12 cellular contexts compared by ENCODE assay signal in genomic region chr17:40091691-40092397, GRCh38. TPM values are rescaled to one million over a fixed set of nuclear protein-coding genes. Genes with fewer than 3 reads are reported as not detected.
DNase-seq lines count a peak whose midpoint lies in the region; ATAC-seq, FAIRE-seq and TF ChIP-seq lines count a peak whose summit lies in the region.
"Had no signal": no experiment of that assay in that cellular context is flagged by ENCODE, and none has a peak within 500 bp of the region (broad histone marks: within the 10 kb centered on the region; RNA-seq: fewer than 3 reads in every experiment).

No MANE protein-coding gene starts in this region.

- no peak overlapping the region for H3K27ac ChIP-seq in GM12878 (ENCODE audit: control insufficient read depth, insufficient read depth)
- no peak overlapping the region for H3K27ac ChIP-seq in right lobe of liver
- peak overlapping the region; percentile 77 to 99 (median 96) for H3K27ac ChIP-seq in thyroid gland

- no peaks in the 10 kb centered on the region for H4K20me1 ChIP-seq in GM12878 (ENCODE audit: control insufficient read depth, insufficient read depth)

- SMC1A ChIA-PET in GM12878 (lab: Charles Lee; ENCODE audit: uncharacterized antibody, unreplicated experiment) = no interaction called here

- CTCF ChIA-PET in GM12878 (lab: Yijun Ruan, JAX) = interaction anchor here (1.1 kb wide), 1 partner anchor 17 kb away, joined by 5 read pairs; no protein-coding TSS in a partner anchor

- H3K4me3 ChIP-seq in GM12878 (no peak overlapping the region), right lobe of liver (no peak overlapping the region), thyroid gland (replicated peaks in 1 of 3) (no peak overlapping the region)

- TF ChIP-seq RAD21 in GM12878 (IDR thresholded peaks at IDR 0.05; ENCODE audit: insufficient read depth, low read depth, low read length) = no peak

- FAIRE-seq in GM12878 (lab: Jason Lieb, UNC) = no peak
- FAIRE-seq in GM12892 (lab: Jason Lieb, UNC) = no peak
- FAIRE-seq: endometrium had no signal

- intact Hi-C loops in GM12878 (cut with micrococcal nuclease; ENCODE audit: unreplicated experiment) (no loop called here), right lobe of liver (cut with DNase I) (no loop called here), thyroid gland (cut with DNase I) (no loop called here)

- H3K4me2 ChIP-seq in GM12878 (ENCODE audit: control insufficient read depth, insufficient read depth) = no peak overlapping the region

- no TSS peak for BruUV-seq in GM12878 (replicated peaks; lab: Mats Ljungman, UMichigan)

- H3K9me3 ChIP-seq in GM12878 (replicated peaks; ENCODE audit: control insufficient read depth, insufficient read depth, low read length) (no peaks in the 10 kb centered on the region), right lobe of liver (no peaks in the 10 kb centered on the region), thyroid gland (no peaks in the 10 kb centered on the region)

- TF ChIP-seq EP300 in GM12878 (IDR thresholded peaks at IDR 0.05; ENCODE audit: borderline replicate concordance in 1 of 2, control insufficient read depth in 1 of 2, low read depth in 2 of 2, low read length in 2 of 2) = no peak

- DNase-seq in NCI-H2171 treated with DMSO at 0.1 percent for 48 hours (lab: John Stamatoyannopoulos, UW) = peak; percentile 8
- no peak for DNase-seq in NCI-H2171 (lab: John Stamatoyannopoulos, UW)
- DNase-seq in GM12878 (ENCODE audit: low read depth, low spot score) = no peak
- no peak for DNase-seq in right lobe of liver
- peak; percentile 32 to 51 for DNase-seq in thyroid gland
- no peak for DNase-seq in GM12892 (ENCODE audit: insufficient read length)
- no peak for DNase-seq in GF-D8 (lab: John Stamatoyannopoulos, UW)
- DNase-seq: ACHN; activated naive CD4-positive, alpha-beta T cell; Karpas-422 had no signal

- POLR2A ChIA-PET in GM12878 (lab: Charles Lee) = interaction anchor here (1.0 kb wide), 1 partner anchor 78 kb away, joined by 3 read pairs; no protein-coding TSS in a partner anchor

- H3K36me3 ChIP-seq in GM12878 (ENCODE audit: control insufficient read depth in 2 of 2, insufficient read depth in 2 of 2, low read length in 1 of 2) (peaks cover 0 to 6% of the 10 kb centered on the region in 2 experiments; a peak in 3 of 4 replicates), right lobe of liver (peaks cover 0 to 48% (median 27%) of the 10 kb centered on the region in 4 donors), thyroid gland (peaks cover 58 to 64% of the 10 kb centered on the region in 2 donors)

- H3K79me2 ChIP-seq in GM12878 (ENCODE audit: control insufficient read depth, insufficient read depth, low read length) = no peaks in the 10 kb centered on the region; the same call in 1 of the 2 replicates

- RAD21 ChIA-PET in GM12878 (lab: Charles Lee; ENCODE audit: unreplicated experiment) = no interaction called here

- TF ChIP-seq CTCF in GM12878 (IDR thresholded peaks at IDR 0.05 in 2 of 3, conservative IDR thresholded peaks at IDR 0.05 in 1 of 3; ENCODE audit: control insufficient read depth in 2 of 3, extremely low read depth in 1 of 3, insufficient read depth in 1 of 3, low read depth in 3 of 3, low read length in 3 of 3) (no peak), right lobe of liver (IDR thresholded peaks at IDR 0.05) (no peak), thyroid gland (IDR thresholded peaks at IDR 0.05) (no peak)

- in situ Hi-C loops in GM12878 (cut with MboI) = no loop called here

- no peak overlapping the region for H3K9ac ChIP-seq in GM12878 (ENCODE audit: control insufficient read depth, insufficient read depth, low read length)

- TF ChIP-seq POLR2A in GM12878 (IDR thresholded peaks at IDR 0.05; ENCODE audit: low read depth, low read length) (no peak; the same call in 1 of the 2 replicates), right lobe of liver (IDR thresholded peaks at IDR 0.05) (peak; percentile 11), thyroid gland (IDR thresholded peaks at IDR 0.05) (no peak), GM12892 (IDR thresholded peaks at IDR 0.05; ENCODE audit: low read depth, low read length) (no peak)

- WGBS in GM12878 (ENCODE audit: insufficient coverage, insufficient replicate concordance, low lambda C conversion rate, missing lambda C conversion rate) = 76% methylated on average over 12 of the region's 18 CpGs
- 31% methylated on average over 4 of the region's 18 CpGs for WGBS in right lobe of liver (ENCODE audit: insufficient coverage, low coverage, low lambda C conversion rate, missing lambda C conversion rate)
- 65 to 76% methylated on average over 14 to 18 of the region's 18 CpGs for WGBS in thyroid gland, 2 donors

- no peak for ATAC-seq in GM12878
- ATAC-seq in right lobe of liver = peak in 3 of 4 donors; percentile 2 to 21 (median 10)
- ATAC-seq in GM21786 (IDR thresholded peaks at IDR 0.05; ENCODE audit: unreplicated experiment) = no peak

- peaks cover 11% of the 10 kb centered on the region for H3K4me1 ChIP-seq in GM12878 (ENCODE audit: control insufficient read depth, insufficient read depth, low read length)
- H3K4me1 ChIP-seq in right lobe of liver = peaks cover 0 to 27% (median 13%) of the 10 kb centered on the region in 4 donors
- peaks cover 20 to 57% of the 10 kb centered on the region in 2 donors for H3K4me1 ChIP-seq in thyroid gland

- no peaks in the 10 kb centered on the region for H3K27me3 ChIP-seq in GM12878 (replicated peaks in 1 of 2; ENCODE audit: control insufficient read depth in 2 of 2, insufficient read depth in 2 of 2, low read length in 1 of 2)
- H3K27me3 ChIP-seq in right lobe of liver = no peaks in the 10 kb centered on the region
- no peaks in the 10 kb centered on the region for H3K27me3 ChIP-seq in thyroid gland

- no peak overlapping the region for H2AFZ ChIP-seq in GM12878 (ENCODE audit: control insufficient read depth, low read depth, low read length)

RNA-seq across cellular contexts. Expression of gene NR1D1, which starts 8.5 kb away (rescaled TPM):
- total RNA-seq in GM12878 (2013; cell fraction: nucleolus; rRNA removed) = 5.0 TPM in 2 replicates
- total RNA-seq in GM12878 (2014; rRNA removed) = 0.49 and 1.0 TPM in 2 replicates
- 0.31 and 0.37 TPM in 2 replicates for total RNA-seq in GM12878 (2014; rRNA removed; fragmentation: Illumina TruSeq; extraction: Trizol)
- 3.4 and 3.6 TPM in 2 replicates for total RNA-seq in GM12878 (2021)
- 0.85 TPM for polyA plus RNA-seq in GM12878 (2011; ENCODE audit: low read depth)
- polyA plus RNA-seq in GM12878 (2011; rRNA removed) = 0.17 and 0.41 TPM in 2 replicates
- 0.67 and 1.2 TPM in 2 replicates for polyA plus RNA-seq in GM12878 (2011; cell fraction: cytosol; rRNA removed)
- 5.1 and 5.9 TPM in 2 replicates for polyA plus RNA-seq in GM12878 (2011; cell fraction: nucleus; rRNA removed)
- polyA plus RNA-seq in GM12878 (2012) = 2.0 and 3.6 TPM in 2 replicates
- polyA plus RNA-seq in GM12878 (2014; fragmentation: Illumina TruSeq; extraction: Trizol) = 0.44 and 1.8 TPM in 2 replicates
- under 1 TPM; 0.10 to 0.33 TPM for polyA plus RNA-seq in GM12878 (2014; fragmentation: Nextera tagmentation; extraction: Ambion mirVana)
- polyA plus RNA-seq in GM12878 (2014; rRNA removed) = 0.87 and 1.2 TPM in 2 replicates
- 1 to 10 TPM; 1.8 to 2.6 TPM for polyA plus RNA-seq in GM12878 (2016; fragmentation: Nextera tagmentation; extraction: Ambion mirVana)
- 1.0 and 1.4 TPM in 2 replicates for polyA minus RNA-seq in GM12878 (2011; rRNA and poly(A)+ RNA removed)
- polyA minus RNA-seq in GM12878 (2011; cell fraction: cytosol; rRNA and poly(A)+ RNA removed) = 2.1 TPM in 2 replicates
- polyA minus RNA-seq in GM12878 (2011; cell fraction: nucleus; rRNA and poly(A)+ RNA removed) = 3.1 and 6.0 TPM in 2 replicates
- 10 to 100 TPM in 4 of 6 experiments, 1 to 10 TPM in 2; 6.9 to 29.8 (median 16.0) TPM for total RNA-seq in right lobe of liver
- 1 to 10 TPM; 3.4 to 9.9 (median 5.1) TPM for total RNA-seq in thyroid gland
- polyA plus RNA-seq in GM12892 (2012; ENCODE audit: missing spikeins) = 1.2 TPM

RNA-seq across cellular contexts. Expression of gene THRA, which starts 29.1 kb away (rescaled TPM):
- total RNA-seq in GM12878 (2013; cell fraction: nucleolus; rRNA removed) = 3.8 and 5.5 TPM in 2 replicates
- 0.65 and 0.68 TPM in 2 replicates for total RNA-seq in GM12878 (2014; rRNA removed)
- 0.63 and 0.64 TPM in 2 replicates for total RNA-seq in GM12878 (2014; rRNA removed; fragmentation: Illumina TruSeq; extraction: Trizol)
- total RNA-seq in GM12878 (2021) = 1.5 and 2.0 TPM in 2 replicates
- 1.2 TPM for polyA plus RNA-seq in GM12878 (2011; ENCODE audit: low read depth)
- 0.81 and 1.1 TPM in 2 replicates for polyA plus RNA-seq in GM12878 (2011; rRNA removed)
- 1.5 TPM in 2 replicates for polyA plus RNA-seq in GM12878 (2011; cell fraction: cytosol; rRNA removed)
- 1.1 and 1.4 TPM in 2 replicates for polyA plus RNA-seq in GM12878 (2011; cell fraction: nucleus; rRNA removed)
- polyA plus RNA-seq in GM12878 (2012) = 1.9 and 2.2 TPM in 2 replicates
- 1.0 and 1.2 TPM in 2 replicates for polyA plus RNA-seq in GM12878 (2014; fragmentation: Illumina TruSeq; extraction: Trizol)
- under 1 TPM; 0.03 to 0.07 TPM for polyA plus RNA-seq in GM12878 (2014; fragmentation: Nextera tagmentation; extraction: Ambion mirVana)
- 0.64 and 0.81 TPM in 2 replicates for polyA plus RNA-seq in GM12878 (2014; rRNA removed)
- polyA plus RNA-seq in GM12878 (2016; fragmentation: Nextera tagmentation; extraction: Ambion mirVana) = under 1 TPM; 0.07 to 0.64 TPM
- 1.1 and 1.4 TPM in 2 replicates for polyA minus RNA-seq in GM12878 (2011; rRNA and poly(A)+ RNA removed)
- polyA minus RNA-seq in GM12878 (2011; cell fraction: cytosol; rRNA and poly(A)+ RNA removed) = 0.42 and 0.80 TPM in 2 replicates
- polyA minus RNA-seq in GM12878 (2011; cell fraction: nucleus; rRNA and poly(A)+ RNA removed) = 0.48 and 0.57 TPM in 2 replicates
- 1 to 10 TPM; 3.7 to 9.4 (median 7.7) TPM for total RNA-seq in right lobe of liver
- total RNA-seq in thyroid gland = 10 to 100 TPM; 34.0 to 52.9 (median 44.8) TPM
- polyA plus RNA-seq in GM12892 (2012; ENCODE audit: missing spikeins) = 1.5 TPM

RNA-seq across cellular contexts. Expression of gene MSL1, which starts 29.9 kb away (rescaled TPM):
- total RNA-seq in GM12878 (2013; cell fraction: nucleolus; rRNA removed) = 146 and 147 TPM in 2 replicates
- total RNA-seq in GM12878 (2014; rRNA removed) (56.3 and 57.6 TPM in 2 replicates), GM12878 (2014; rRNA removed; fragmentation: Illumina TruSeq; extraction: Trizol) (56.4 and 56.5 TPM in 2 replicates), GM12878 (2021) (47.8 and 50.6 TPM in 2 replicates), right lobe of liver (10 to 100 TPM; 31.1 to 43.8 (median 36.0) TPM), thyroid gland (100 to 1,000 TPM in 1 of 4 donors, 10 to 100 TPM in 3; 69.9 to 101 (median 80.4) TPM)
- polyA plus RNA-seq in GM12878 (2011; ENCODE audit: low read depth) = 38.1 TPM
- polyA plus RNA-seq in GM12878 (2011; rRNA removed) (80.9 and 101 TPM in 2 replicates), GM12878 (2014; fragmentation: Illumina TruSeq; extraction: Trizol) (95.2 and 110 TPM in 2 replicates), GM12878 (2014; fragmentation: Nextera tagmentation; extraction: Ambion mirVana) (10 to 100 TPM; 11.1 to 18.0 TPM), GM12878 (2014; rRNA removed) (52.0 and 53.1 TPM in 2 replicates), GM12878 (2016; fragmentation: Nextera tagmentation; extraction: Ambion mirVana) (1 to 10 TPM; 6.1 to 9.5 TPM)
- polyA plus RNA-seq in GM12878 (2011; cell fraction: cytosol; rRNA removed) = 34.6 and 35.7 TPM in 2 replicates
- 220 and 227 TPM in 2 replicates for polyA plus RNA-seq in GM12878 (2011; cell fraction: nucleus; rRNA removed)
- 45.9 and 51.6 TPM in 2 replicates for polyA plus RNA-seq in GM12878 (2012)
- 33.0 and 40.5 TPM in 2 replicates for polyA minus RNA-seq in GM12878 (2011; rRNA and poly(A)+ RNA removed)
- polyA minus RNA-seq in GM12878 (2011; cell fraction: cytosol; rRNA and poly(A)+ RNA removed) = 16.6 and 20.3 TPM in 2 replicates
- 30.2 and 34.7 TPM in 2 replicates for polyA minus RNA-seq in GM12878 (2011; cell fraction: nucleus; rRNA and poly(A)+ RNA removed)
- polyA plus RNA-seq in GM12892 (2012; ENCODE audit: missing spikeins) = 57.4 TPM

RNA-seq across cellular contexts. Expression of gene MED24, which starts 37.6 kb away (rescaled TPM):
- 191 and 225 TPM in 2 replicates for total RNA-seq in GM12878 (2013; cell fraction: nucleolus; rRNA removed)
- 33.5 and 40.6 TPM in 2 replicates for total RNA-seq in GM12878 (2014; rRNA removed)
- 32.8 and 35.3 TPM in 2 replicates for total RNA-seq in GM12878 (2014; rRNA removed; fragmentation: Illumina TruSeq; extraction: Trizol)
- total RNA-seq in GM12878 (2021) = 74.1 and 84.7 TPM in 2 replicates
- polyA plus RNA-seq in GM12878 (2011; ENCODE audit: low read depth) = 47.6 TPM
- 31.1 and 74.8 TPM in 2 replicates for polyA plus RNA-seq in GM12878 (2011; rRNA removed)
- polyA plus RNA-seq in GM12878 (2011; cell fraction: cytosol; rRNA removed) = 78.2 and 80.7 TPM in 2 replicates
- 270 and 289 TPM in 2 replicates for polyA plus RNA-seq in GM12878 (2011; cell fraction: nucleus; rRNA removed)
- 54.5 and 59.0 TPM in 2 replicates for polyA plus RNA-seq in GM12878 (2012)
- 77.0 and 85.1 TPM in 2 replicates for polyA plus RNA-seq in GM12878 (2014; fragmentation: Illumina TruSeq; extraction: Trizol)
- 10 to 100 TPM in 1 of 2 experiments, 1 to 10 TPM in 1; 5.4 to 10.3 TPM for polyA plus RNA-seq in GM12878 (2014; fragmentation: Nextera tagmentation; extraction: Ambion mirVana)
- polyA plus RNA-seq in GM12878 (2014; rRNA removed) = 58.6 and 75.5 TPM in 2 replicates
- 10 to 100 TPM; 89.9 to 97.4 TPM for polyA plus RNA-seq in GM12878 (2016; fragmentation: Nextera tagmentation; extraction: Ambion mirVana)
- 93.6 and 96.4 TPM in 2 replicates for polyA minus RNA-seq in GM12878 (2011; rRNA and poly(A)+ RNA removed)
- 54.1 and 61.4 TPM in 2 replicates for polyA minus RNA-seq in GM12878 (2011; cell fraction: cytosol; rRNA and poly(A)+ RNA removed)
- 104 and 143 TPM in 2 replicates for polyA minus RNA-seq in GM12878 (2011; cell fraction: nucleus; rRNA and poly(A)+ RNA removed)
- 10 to 100 TPM; 29.0 to 38.2 (median 35.9) TPM for total RNA-seq in right lobe of liver
- 10 to 100 TPM; 37.1 to 68.4 (median 56.6) TPM for total RNA-seq in thyroid gland
- 47.6 TPM for polyA plus RNA-seq in GM12892 (2012; ENCODE audit: missing spikeins)

RNA-seq across cellular contexts. Expression of gene CASC3, which starts 48.5 kb away (rescaled TPM):
- 135 and 156 TPM in 2 replicates for total RNA-seq in GM12878 (2013; cell fraction: nucleolus; rRNA removed)
- total RNA-seq in GM12878 (2014; rRNA removed) = 31.8 and 37.6 TPM in 2 replicates
- 31.9 and 33.7 TPM in 2 replicates for total RNA-seq in GM12878 (2014; rRNA removed; fragmentation: Illumina TruSeq; extraction: Trizol)
- total RNA-seq in GM12878 (2021) = 42.9 and 49.0 TPM in 2 replicates
- polyA plus RNA-seq in GM12878 (2011; ENCODE audit: low read depth) = 30.2 TPM
- 40.3 and 60.0 TPM in 2 replicates for polyA plus RNA-seq in GM12878 (2011; rRNA removed)
- polyA plus RNA-seq in GM12878 (2011; cell fraction: cytosol; rRNA removed) = 39.7 and 54.1 TPM in 2 replicates
- polyA plus RNA-seq in GM12878 (2011; cell fraction: nucleus; rRNA removed) = 126 and 159 TPM in 2 replicates
- 40.4 and 44.5 TPM in 2 replicates for polyA plus RNA-seq in GM12878 (2012)
- polyA plus RNA-seq in GM12878 (2014; fragmentation: Illumina TruSeq; extraction: Trizol) = 52.4 and 59.7 TPM in 2 replicates
- polyA plus RNA-seq in GM12878 (2014; fragmentation: Nextera tagmentation; extraction: Ambion mirVana) = 10 to 100 TPM; 12.7 to 16.4 TPM
- 30.2 and 34.3 TPM in 2 replicates for polyA plus RNA-seq in GM12878 (2014; rRNA removed)
- 10 to 100 TPM; 52.6 to 53.4 TPM for polyA plus RNA-seq in GM12878 (2016; fragmentation: Nextera tagmentation; extraction: Ambion mirVana)
- polyA minus RNA-seq in GM12878 (2011; rRNA and poly(A)+ RNA removed) = 40.6 and 41.8 TPM in 2 replicates
- polyA minus RNA-seq in GM12878 (2011; cell fraction: cytosol; rRNA and poly(A)+ RNA removed) = 9.0 and 22.5 TPM in 2 replicates
- 33.4 and 39.4 TPM in 2 replicates for polyA minus RNA-seq in GM12878 (2011; cell fraction: nucleus; rRNA and poly(A)+ RNA removed)
- 10 to 100 TPM; 19.6 to 31.5 (median 25.9) TPM for total RNA-seq in right lobe of liver
- total RNA-seq in thyroid gland = 100 to 1,000 TPM in 1 of 4 donors, 10 to 100 TPM in 3; 88.2 to 103 (median 95.5) TPM
- 49.2 TPM for polyA plus RNA-seq in GM12892 (2012; ENCODE audit: missing spikeins)

Comparison
In these comparisons a context has a peak if more than half of its experiments do, and no peak if none do; other contexts are left out.
1. DNase-seq: peak in NCI-H2171 treated with DMSO at 0.1 percent for 48 hours (single experiment) and thyroid gland (2 of 2); none in NCI-H2171 (single experiment), GM12878 (single experiment), right lobe of liver (0 of 3), GM12892 (single experiment) and GF-D8 (single experiment).
2. ATAC-seq: peak in right lobe of liver (3 of 4); none in GM12878 (single experiment) and GM21786 (single experiment).
3. H3K27ac ChIP-seq: peak in thyroid gland (3 of 3); none in GM12878 (single experiment) and right lobe of liver (0 of 3).